9 cellular contexts compared by ENCODE assay signal in the genomic region with DNA sequence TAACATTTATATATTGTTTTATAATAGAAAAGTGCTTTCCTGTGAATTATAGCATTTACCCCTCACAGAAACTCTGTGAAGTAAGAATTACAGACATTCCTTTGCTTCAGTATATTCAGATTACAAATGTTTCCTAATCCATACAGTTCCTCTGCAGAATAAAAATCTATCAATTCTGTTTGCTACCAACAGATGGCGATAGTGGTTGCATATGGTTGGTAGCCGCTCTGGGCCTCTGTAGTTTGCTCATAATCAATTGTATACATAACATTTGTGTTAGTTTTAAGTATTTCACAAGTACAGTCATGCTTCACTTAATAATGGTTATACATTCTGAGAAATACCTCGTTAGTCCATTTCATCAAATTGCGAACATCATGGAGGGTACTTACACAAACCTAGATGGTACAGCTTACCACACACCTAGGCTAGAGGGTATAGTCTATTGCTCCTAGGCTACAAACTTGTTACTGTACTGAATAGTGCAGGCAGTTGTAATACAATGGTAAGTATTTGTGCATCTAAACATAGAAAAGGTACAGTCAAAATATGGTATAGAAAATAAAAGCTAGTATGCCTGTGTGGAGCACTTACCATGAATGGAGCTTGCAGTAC.
DNase-seq lines count a peak whose midpoint lies in the region; ATAC-seq, FAIRE-seq and TF ChIP-seq lines count a peak whose summit lies in the region.
"Had no signal": no experiment of that assay in that cellular context is flagged by ENCODE, and none has a peak within 500 bp of the region (broad histone marks: within the 10 kb centered on the region; RNA-seq: fewer than 3 reads in every experiment).

No MANE protein-coding gene starts in this region.

- H3K4me1 Mint-ChIP-seq in astrocyte (ENCODE audit: low read depth, unreplicated experiment) (peaks cover 4% of the 10 kb centered on the region), osteocyte (ENCODE audit: unreplicated experiment) (no peaks in the 10 kb centered on the region)

- H3K27ac Mint-ChIP-seq in astrocyte (ENCODE audit: unreplicated experiment) (no peak overlapping the region), osteocyte (ENCODE audit: unreplicated experiment) (no peak overlapping the region)

- no peaks in the 10 kb centered on the region for H3K9me3 ChIP-seq in Karpas-422 (ENCODE audit: low read length)
- no peaks in the 10 kb centered on the region for H3K9me3 ChIP-seq in astrocyte (ENCODE audit: insufficient read depth, low read depth, low read length)

- no peaks in the 10 kb centered on the region for H3K27me3 ChIP-seq in Karpas-422 (ENCODE audit: low read length)
- no peaks in the 10 kb centered on the region for H3K27me3 ChIP-seq in astrocyte (ENCODE audit: insufficient read depth, low read length)

- H3K4me2 ChIP-seq in Karpas-422 (ENCODE audit: low read depth, low read length, poor library complexity, severe bottlenecking): no peak overlapping the region
- H3K4me2 ChIP-seq in astrocyte (ENCODE audit: low read length): no peak overlapping the region

- H3K4me3 ChIP-seq in Karpas-422 (ENCODE audit: low read length) (no peak overlapping the region), astrocyte (ENCODE audit: insufficient read depth, low read depth, low read length) (no peak overlapping the region)

- no peak overlapping the region for H3K4me3 Mint-ChIP-seq in astrocyte (ENCODE audit: unreplicated experiment)
- H3K4me3 Mint-ChIP-seq in osteocyte (ENCODE audit: unreplicated experiment): no peak overlapping the region

- ATAC-seq in GM21447 (IDR thresholded peaks at IDR 0.05; ENCODE audit: unreplicated experiment): peak; percentile 46

- peak; percentile 2 for DNase-seq in NCI-H1436 (lab: John Stamatoyannopoulos, UW)
- DNase-seq in NCI-H1436 treated with DMSO at 0.1 percent for 48 hours (lab: John Stamatoyannopoulos, UW): no peak
- peak; percentile 76 for DNase-seq in Karpas-422
- DNase-seq in astrocyte (ENCODE audit: low read depth): no peak
- DNase-seq in osteocyte (ENCODE audit: extremely low spot score, unreplicated experiment): no peak
- DNase-seq in NCI-H1694 (lab: John Stamatoyannopoulos, UW): no peak
- no peak for DNase-seq in inferior parietal cortex (ENCODE audit: extremely low spot score)

- H3K4me1 ChIP-seq in Karpas-422 (ENCODE audit: low read length): no peaks in the 10 kb centered on the region
- H3K4me1 ChIP-seq in astrocyte (ENCODE audit: insufficient read depth, low read length): no peaks in the 10 kb centered on the region
- H3K4me1 ChIP-seq: parathyroid adenoma had no signal

- H3K27me3 Mint-ChIP-seq in astrocyte (ENCODE audit: low read depth, unreplicated experiment) (no peaks in the 10 kb centered on the region), osteocyte (ENCODE audit: unreplicated experiment) (no peaks in the 10 kb centered on the region)

- FAIRE-seq in astrocyte (lab: Jason Lieb, UNC): no peak

- no peaks in the 10 kb centered on the region for H3K79me2 ChIP-seq in Karpas-422 (ENCODE audit: low read length)
- no peaks in the 10 kb centered on the region for H3K79me2 ChIP-seq in astrocyte (ENCODE audit: insufficient read depth, low read length)
- H3K79me2 ChIP-seq: parathyroid adenoma had no signal

- H3K36me3 ChIP-seq in Karpas-422 (ENCODE audit: insufficient read depth, low read length) (no peaks in the 10 kb centered on the region), astrocyte (ENCODE audit: insufficient read depth, low read length) (no peaks in the 10 kb centered on the region)

- H3K36me3 Mint-ChIP-seq in astrocyte (ENCODE audit: low read depth, unreplicated experiment): no peaks in the 10 kb centered on the region
- H3K36me3 Mint-ChIP-seq in osteocyte (ENCODE audit: unreplicated experiment): no peaks in the 10 kb centered on the region

- H3K9ac ChIP-seq in Karpas-422 (ENCODE audit: low read length): no peak overlapping the region
- no peak overlapping the region for H3K9ac ChIP-seq in astrocyte (ENCODE audit: low read length)
- H3K9ac ChIP-seq: parathyroid adenoma had no signal

- H4K20me1 ChIP-seq in Karpas-422 (ENCODE audit: insufficient read depth, low read depth, low read length) (no peaks in the 10 kb centered on the region), astrocyte (ENCODE audit: insufficient read depth, low read length) (no peaks in the 10 kb centered on the region)

- H3K27ac ChIP-seq in Karpas-422 (ENCODE audit: low read length): no peak overlapping the region
- no peak overlapping the region for H3K27ac ChIP-seq in astrocyte (ENCODE audit: low read depth, low read length)
- H3K27ac ChIP-seq: parathyroid adenoma had no signal

- H2AFZ ChIP-seq in Karpas-422 (ENCODE audit: low read length) (no peak overlapping the region), astrocyte (ENCODE audit: low read depth, low read length) (no peak overlapping the region)
- H2AFZ ChIP-seq: parathyroid adenoma had no signal

- H3K9me3 Mint-ChIP-seq in astrocyte (ENCODE audit: unreplicated experiment) (no peaks in the 10 kb centered on the region), osteocyte (ENCODE audit: unreplicated experiment) (no peaks in the 10 kb centered on the region)

- H3K9me2 ChIP-seq in Karpas-422 (replicated peaks; ENCODE audit: insufficient read depth, low read length): no peaks in the 10 kb centered on the region; the same call in 1 of the 2 replicates

- peak; percentile 34 for TF ChIP-seq CTCF in astrocyte (IDR thresholded peaks at IDR 0.05; ENCODE audit: insufficient read depth, low read depth, low read length)
- peak; percentile 41 for TF ChIP-seq CTCF in osteocyte (IDR thresholded peaks at IDR 0.05)

Comparison
In these comparisons a context has a peak if more than half of its experiments do, and no peak if none do; other contexts are left out.
1. DNase-seq: peak in NCI-H1436 (single experiment) and Karpas-422 (single experiment); none in NCI-H1436 treated with DMSO at 0.1 percent for 48 hours (single experiment), astrocyte (single experiment), osteocyte (single experiment), NCI-H1694 (single experiment) and inferior parietal cortex (single experiment).